In the genomic region with DNA sequence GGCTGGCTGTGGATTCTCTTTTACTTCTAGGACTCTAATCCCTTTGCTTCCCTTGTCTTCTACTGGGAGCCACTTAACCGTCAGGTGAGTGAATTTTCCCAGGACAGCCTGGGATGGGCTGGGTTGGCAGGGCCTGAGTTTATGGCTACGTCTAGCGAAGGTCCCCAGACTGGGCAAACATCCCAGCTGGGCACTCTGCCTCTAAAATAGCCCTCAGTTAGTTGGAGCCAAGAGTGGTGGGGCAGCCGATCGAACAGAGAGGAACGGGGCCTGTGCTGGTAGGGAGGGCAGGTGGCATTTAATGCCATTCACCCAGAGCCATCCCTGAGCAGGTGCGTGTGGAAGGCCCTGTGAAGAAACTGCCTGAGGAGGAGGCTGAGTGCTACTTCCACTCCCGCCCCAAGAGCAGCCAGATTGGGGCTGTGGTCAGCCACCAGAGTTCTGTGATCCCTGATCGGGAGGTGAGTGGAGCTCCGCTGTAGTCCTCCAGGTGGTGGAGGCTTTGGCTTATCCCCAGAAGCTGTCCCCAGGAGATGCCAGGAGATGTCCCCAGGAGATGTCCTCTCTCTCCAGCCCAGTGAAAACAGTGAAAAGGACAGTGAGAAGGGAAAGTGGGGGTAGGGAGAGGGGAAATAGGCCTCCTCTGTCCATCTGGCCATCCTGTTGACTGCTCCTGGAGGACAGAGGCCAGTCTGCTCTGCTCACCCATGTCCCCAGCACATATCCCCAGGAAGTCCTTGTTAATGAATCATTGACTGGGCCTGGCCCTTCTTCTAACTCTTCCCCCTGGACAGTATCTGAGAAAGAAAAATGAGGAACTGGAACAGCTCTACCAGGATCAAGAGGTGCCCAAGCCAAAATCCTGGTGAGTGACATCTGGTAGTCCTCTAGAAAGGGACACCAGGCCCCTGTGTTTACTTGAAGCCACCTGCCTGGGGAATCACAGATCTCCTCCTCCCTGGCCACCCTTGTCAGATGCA, we compare ENCODE assay signal across 10 cellular contexts. TPM values are rescaled to one million over a fixed set of nuclear protein-coding genes. Genes with fewer than 3 reads are reported as not detected.
DNase-seq lines count a peak whose midpoint lies in the region; ATAC-seq lines count a peak whose summit lies in the region.
"Had no signal": no experiment of that assay in that cellular context is flagged by ENCODE, and none has a peak within 500 bp of the region (broad histone marks: within the 10 kb centered on the region; RNA-seq: fewer than 3 reads in every experiment).

No MANE protein-coding gene starts in this region.

- CTCF ChIA-PET in activated CD4-positive, alpha-beta memory T cell treated with anti-CD3 and anti-CD28 coated beads for 36 hours (lab: Charles Lee) = interaction anchor here (0.9 to 17.6 kb wide), 14 partner anchors 9 to 680 kb away, joined by 3 to 290 read pairs (median 4); a partner anchor contains a TSS

- ATAC-seq in stimulated activated memory B cell treated with anti-CD40 and anti-IgM and Interleukin-4, amounts not matched to agents 10 μg/mL and 1 μg/mL and 100 μg/mL, for 72 hours = no peak
- ATAC-seq in GM21526 (IDR thresholded peaks at IDR 0.05; ENCODE audit: low FRiP score, unreplicated experiment) = no peak

- H3K27ac Mint-ChIP-seq in activated CD4-positive, alpha-beta T cell treated with anti-CD3 and anti-CD28 coated beads, Interleukin-2, amount 10 ng/mL, durations not matched to agents 24 days and 14 days = peak overlapping the region; percentile 55
- H3K27ac Mint-ChIP-seq in activated CD4-positive, alpha-beta memory T cell treated with anti-CD3 and anti-CD28 coated beads for 36 hours = peak overlapping the region; percentile 6
- H3K27ac Mint-ChIP-seq in immature natural killer cell = peak overlapping the region in 5 of 6 donors; percentile 61 to 89 (median 77)
- peak overlapping the region; percentile 2 for H3K27ac Mint-ChIP-seq in stimulated activated memory B cell treated with anti-CD40 and anti-IgM and Interleukin-4, amounts not matched to agents 10 μg/mL and 1 μg/mL and 100 μg/mL, for 72 hours

- POLR2A ChIA-PET in activated CD4-positive, alpha-beta memory T cell treated with anti-CD3 and anti-CD28 coated beads for 36 hours (lab: Charles Lee) = interaction anchor here (0.8 to 1.4 kb wide), 2 partner anchors 25 to 51 kb away, joined by 4 read pairs; a partner anchor contains a TSS

- intact Hi-C loops in activated CD4-positive, alpha-beta T cell treated with anti-CD3 and anti-CD28 coated beads, Interleukin-2, amount 10 ng/mL, durations not matched to agents 24 days and 14 days (cut with micrococcal nuclease) = loop anchor here (10.0 kb wide), 1 partner anchor 159 kb away; a partner anchor contains a TSS
- intact Hi-C loops in activated CD4-positive, alpha-beta memory T cell treated with anti-CD3 and anti-CD28 coated beads for 36 hours (cut with micrococcal nuclease) = no loop called here

- H3K4me1 Mint-ChIP-seq in activated CD4-positive, alpha-beta T cell treated with anti-CD3 and anti-CD28 coated beads, Interleukin-2, amount 10 ng/mL, durations not matched to agents 24 days and 14 days = peaks cover 49% of the 10 kb centered on the region
- peaks cover 50% of the 10 kb centered on the region for H3K4me1 Mint-ChIP-seq in activated CD4-positive, alpha-beta memory T cell treated with anti-CD3 and anti-CD28 coated beads for 36 hours (ENCODE audit: low read depth)
- H3K4me1 Mint-ChIP-seq in immature natural killer cell = peaks cover 39 to 55% of the 10 kb centered on the region in 2 donors
- peaks cover 56% of the 10 kb centered on the region for H3K4me1 Mint-ChIP-seq in stimulated activated memory B cell treated with anti-CD40 and anti-IgM and Interleukin-4, amounts not matched to agents 10 μg/mL and 1 μg/mL and 100 μg/mL, for 72 hours

- peaks cover 36% of the 10 kb centered on the region for H3K36me3 Mint-ChIP-seq in activated CD4-positive, alpha-beta T cell treated with anti-CD3 and anti-CD28 coated beads, Interleukin-2, amount 10 ng/mL, durations not matched to agents 24 days and 14 days (ENCODE audit: low read depth)
- H3K36me3 Mint-ChIP-seq in activated CD4-positive, alpha-beta memory T cell treated with anti-CD3 and anti-CD28 coated beads for 36 hours = peaks cover 17% of the 10 kb centered on the region
- peaks cover 0 to 9% (median 0%) of the 10 kb centered on the region in 3 donors for H3K36me3 Mint-ChIP-seq in immature natural killer cell
- H3K36me3 Mint-ChIP-seq in stimulated activated memory B cell treated with anti-CD40 and anti-IgM and Interleukin-4, amounts not matched to agents 10 μg/mL and 1 μg/mL and 100 μg/mL, for 72 hours = peaks cover 24% of the 10 kb centered on the region

- H3K9me3 Mint-ChIP-seq in activated CD4-positive, alpha-beta T cell treated with anti-CD3 and anti-CD28 coated beads, Interleukin-2, amount 10 ng/mL, durations not matched to agents 24 days and 14 days = peaks cover 4% of the 10 kb centered on the region
- no peaks in the 10 kb centered on the region for H3K9me3 Mint-ChIP-seq in activated CD4-positive, alpha-beta memory T cell treated with anti-CD3 and anti-CD28 coated beads for 36 hours
- H3K9me3 Mint-ChIP-seq in immature natural killer cell = no peaks in the 10 kb centered on the region
- H3K9me3 Mint-ChIP-seq in stimulated activated memory B cell treated with anti-CD40 and anti-IgM and Interleukin-4, amounts not matched to agents 10 μg/mL and 1 μg/mL and 100 μg/mL, for 72 hours = peaks cover 4% of the 10 kb centered on the region

- H3K4me3 Mint-ChIP-seq in activated CD4-positive, alpha-beta T cell treated with anti-CD3 and anti-CD28 coated beads, Interleukin-2, amount 10 ng/mL, durations not matched to agents 24 days and 14 days = no peak overlapping the region
- H3K4me3 Mint-ChIP-seq in activated CD4-positive, alpha-beta memory T cell treated with anti-CD3 and anti-CD28 coated beads for 36 hours = no peak overlapping the region
- H3K4me3 Mint-ChIP-seq in immature natural killer cell = peak overlapping the region in 1 of 5 donors; percentile 7
- H3K4me3 Mint-ChIP-seq in stimulated activated memory B cell treated with anti-CD40 and anti-IgM and Interleukin-4, amounts not matched to agents 10 μg/mL and 1 μg/mL and 100 μg/mL, for 72 hours = no peak overlapping the region

- H3K27me3 Mint-ChIP-seq in activated CD4-positive, alpha-beta T cell treated with anti-CD3 and anti-CD28 coated beads, Interleukin-2, amount 10 ng/mL, durations not matched to agents 24 days and 14 days = no peaks in the 10 kb centered on the region
- H3K27me3 Mint-ChIP-seq in activated CD4-positive, alpha-beta memory T cell treated with anti-CD3 and anti-CD28 coated beads for 36 hours = no peaks in the 10 kb centered on the region
- peaks cover 0 to 4% (median 4%) of the 10 kb centered on the region in 3 donors for H3K27me3 Mint-ChIP-seq in immature natural killer cell (ENCODE audit: low read depth in 3 of 3)
- H3K27me3 Mint-ChIP-seq in stimulated activated memory B cell treated with anti-CD40 and anti-IgM and Interleukin-4, amounts not matched to agents 10 μg/mL and 1 μg/mL and 100 μg/mL, for 72 hours = no peaks in the 10 kb centered on the region

- no peak for DNase-seq in activated CD4-positive, alpha-beta T cell treated with anti-CD3 and anti-CD28 coated beads, Interleukin-2, amount 10 ng/mL, durations not matched to agents 24 days and 14 days
- DNase-seq in activated CD4-positive, alpha-beta T cell treated with anti-CD3 and anti-CD28 coated beads for 48 hours = no peak
- DNase-seq in activated CD4-positive, alpha-beta memory T cell treated with anti-CD3 and anti-CD28 coated beads for 36 hours = no peak
- DNase-seq in immature natural killer cell = no peak
- DNase-seq in SW 1271 (lab: John Stamatoyannopoulos, UW) = no peak
- DNase-seq in activated gamma-delta T cell treated with Interleukin-2 at 50 U/mL for 16 hours = no peak
- DNase-seq: IMR-90; stimulated activated CD8-positive, alpha-beta memory T cell treated with anti-CD3 and anti-CD28 coated beads, Interleukin-4, amount 100 ng/mL, for 48 hours had no signal

RNA-seq across cellular contexts. Expression of a gene that starts 4.4 kb away (rescaled TPM):
- total RNA-seq in activated CD4-positive, alpha-beta T cell treated with anti-CD3 and anti-CD28 coated beads, Interleukin-2, amount 10 ng/mL, durations not matched to agents 24 days and 14 days = 61.5 and 69.4 TPM in 2 replicates
- 10 to 100 TPM; 32.5 to 34.4 TPM for total RNA-seq in activated CD4-positive, alpha-beta memory T cell treated with anti-CD3 and anti-CD28 coated beads for 36 hours
- 10 to 100 TPM; 14.3 to 21.2 (median 18.6) TPM for polyA plus RNA-seq in immature natural killer cell

RNA-seq across cellular contexts. Expression of a gene that starts 11.9 kb away (rescaled TPM):
- total RNA-seq in activated CD4-positive, alpha-beta T cell treated with anti-CD3 and anti-CD28 coated beads, Interleukin-2, amount 10 ng/mL, durations not matched to agents 24 days and 14 days = not detected in 2 replicates
- total RNA-seq in activated CD4-positive, alpha-beta memory T cell treated with anti-CD3 and anti-CD28 coated beads for 36 hours = not detected
- under 1 TPM in 1 of 3 donors, not detected in 2; 0.16 TPM for polyA plus RNA-seq in immature natural killer cell
- total RNA-seq: IMR-90 had no signal
- polyA plus RNA-seq: IMR-90 had no signal

RNA-seq across cellular contexts. Expression of a gene that starts 25.1 kb away (rescaled TPM):
- total RNA-seq in activated CD4-positive, alpha-beta T cell treated with anti-CD3 and anti-CD28 coated beads, Interleukin-2, amount 10 ng/mL, durations not matched to agents 24 days and 14 days = 192 and 202 TPM in 2 replicates
- 100 to 1,000 TPM; 170 to 183 TPM for total RNA-seq in activated CD4-positive, alpha-beta memory T cell treated with anti-CD3 and anti-CD28 coated beads for 36 hours
- 10 to 100 TPM; 66.3 to 97.2 (median 84.0) TPM for polyA plus RNA-seq in immature natural killer cell

RNA-seq across cellular contexts. Expression of a gene that starts 49.8 kb away (rescaled TPM):
- 18.3 and 21.7 TPM in 2 replicates for total RNA-seq in activated CD4-positive, alpha-beta T cell treated with anti-CD3 and anti-CD28 coated beads, Interleukin-2, amount 10 ng/mL, durations not matched to agents 24 days and 14 days
- total RNA-seq in activated CD4-positive, alpha-beta memory T cell treated with anti-CD3 and anti-CD28 coated beads for 36 hours = 10 to 100 TPM; 15.1 to 17.2 TPM
- polyA plus RNA-seq in immature natural killer cell = 10 to 100 TPM in 1 of 3 donors, 1 to 10 TPM in 2; 2.0 to 13.7 (median 5.0) TPM

Comparison
In these comparisons a context has a peak if more than half of its experiments do, and no peak if none do; other contexts are left out.
1. H3K27ac Mint-ChIP-seq: peak in every context shown above with its lines; median percentile 77 in immature natural killer cell; 55 in activated CD4-positive, alpha-beta T cell treated with anti-CD3 and anti-CD28 coated beads, Interleukin-2, amount 10 ng/mL, durations not matched to agents 24 days and 14 days; 6 in activated CD4-positive, alpha-beta memory T cell treated with anti-CD3 and anti-CD28 coated beads for 36 hours; 2 in stimulated activated memory B cell treated with anti-CD40 and anti-IgM and Interleukin-4, amounts not matched to agents 10 μg/mL and 1 μg/mL and 100 μg/mL, for 72 hours.